In the genomic region with DNA sequence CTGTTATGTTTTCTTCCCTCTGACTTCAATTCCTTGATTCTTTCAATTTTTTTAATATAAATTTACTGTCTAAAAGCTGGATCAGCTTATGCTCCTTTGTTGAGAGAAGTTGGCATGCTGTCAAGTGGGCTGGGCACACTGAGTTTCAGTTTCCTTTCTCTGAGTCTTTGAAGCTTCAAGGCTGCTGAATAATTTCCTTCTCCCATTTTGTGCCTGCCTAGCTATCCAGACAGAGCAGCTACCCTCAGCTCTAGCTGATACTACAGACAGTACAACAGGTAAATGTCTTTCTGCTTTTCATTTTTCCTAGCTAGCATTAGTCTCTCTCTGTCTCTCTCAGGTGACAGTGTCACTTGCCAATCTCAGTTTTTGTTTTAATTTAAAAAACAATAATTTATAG, we compare ENCODE assay signal across 8 cellular contexts. TPM values are rescaled to one million over a fixed set of nuclear protein-coding genes. Genes with fewer than 3 reads are reported as not detected.
DNase-seq lines count a peak whose midpoint lies in the region; ATAC-seq and TF ChIP-seq lines count a peak whose summit lies in the region.

A gene with protein sequence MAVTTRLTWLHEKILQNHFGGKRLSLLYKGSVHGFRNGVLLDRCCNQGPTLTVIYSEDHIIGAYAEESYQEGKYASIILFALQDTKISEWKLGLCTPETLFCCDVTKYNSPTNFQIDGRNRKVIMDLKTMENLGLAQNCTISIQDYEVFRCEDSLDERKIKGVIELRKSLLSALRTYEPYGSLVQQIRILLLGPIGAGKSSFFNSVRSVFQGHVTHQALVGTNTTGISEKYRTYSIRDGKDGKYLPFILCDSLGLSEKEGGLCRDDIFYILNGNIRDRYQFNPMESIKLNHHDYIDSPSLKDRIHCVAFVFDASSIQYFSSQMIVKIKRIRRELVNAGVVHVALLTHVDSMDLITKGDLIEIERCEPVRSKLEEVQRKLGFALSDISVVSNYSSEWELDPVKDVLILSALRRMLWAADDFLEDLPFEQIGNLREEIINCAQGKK (plus strand): TSS at position 204 of the 400 bp plus-strand sequence. CDS start 365 bp downstream, outside the sequence.

- H3K27ac Mint-ChIP-seq in activated naive CD4-positive, alpha-beta T cell treated with anti-CD3 and anti-CD28 coated beads, Interleukin-2, amount 50 U/mL, for 72 hours, result peak within 1 kb of the TSS; percentile 58 to 84

- peaks cover 0 to 17% of the 10 kb centered on the region in 2 donors for H3K9me3 Mint-ChIP-seq in activated naive CD4-positive, alpha-beta T cell treated with anti-CD3 and anti-CD28 coated beads, Interleukin-2, amount 50 U/mL, for 72 hours

- H3K4me2 ChIP-seq in skeletal muscle satellite cell (ENCODE audit: low read length), result peak within 1 kb of the TSS; percentile 67

- H3K4me3 ChIP-seq in RWPE2 (ENCODE audit: severe bottlenecking), result peak within 1 kb of the TSS; percentile 16
- peak within 1 kb of the TSS; percentile 62 for H3K4me3 ChIP-seq in skeletal muscle satellite cell (ENCODE audit: low read length)
- H3K4me3 ChIP-seq in HAP-1, result no peak within 1 kb of the TSS

- H3K9ac ChIP-seq in skeletal muscle satellite cell (ENCODE audit: low read depth, low read length), result peak within 1 kb of the TSS; percentile 63

- peaks cover 5 to 58% of the 10 kb centered on the region in 2 donors for H3K36me3 Mint-ChIP-seq in activated naive CD4-positive, alpha-beta T cell treated with anti-CD3 and anti-CD28 coated beads, Interleukin-2, amount 50 U/mL, for 72 hours

- H3K27me3 ChIP-seq in RWPE2 (ENCODE audit: insufficient read depth, poor library complexity, severe bottlenecking) (no peaks in the 10 kb centered on the region), skeletal muscle satellite cell (ENCODE audit: control insufficient read depth, insufficient read depth, low read length) (no peaks in the 10 kb centered on the region), HAP-1 (ENCODE audit: low read depth) (peaks cover 7% of the 10 kb centered on the region; the same call in 1 of the 2 replicates)

- DNase-seq in NCI-H82 (lab: John Stamatoyannopoulos, UW), result peak; percentile 35
- DNase-seq in NCI-H82 treated with DMSO at 0.1 percent for 48 hours (lab: John Stamatoyannopoulos, UW; ENCODE audit: unreplicated experiment), result no peak
- no peak for DNase-seq in RWPE2 (ENCODE audit: low spot score)
- DNase-seq in activated naive CD4-positive, alpha-beta T cell treated with anti-CD3 and anti-CD28 coated beads, Interleukin-2, amount 50 U/mL, for 72 hours (ENCODE audit: low spot score in 2 of 2), result peak in 1 of 2 donors; percentile 64
- DNase-seq in cardiac septum (ENCODE audit: low spot score), result peak; percentile 82
- no peak for DNase-seq in HAP-1 (ENCODE audit: low spot score in 2 of 2)

- H3K27ac ChIP-seq in RWPE2 (ENCODE audit: poor library complexity, severe bottlenecking), result no peak within 1 kb of the TSS

- intact Hi-C loops in cardiac septum (cut with DNase I), result loop anchor here (1.0 kb wide), 1 partner anchor 29 kb away; a partner anchor contains a TSS

- ATAC-seq in HG03103 (IDR thresholded peaks at IDR 0.05; ENCODE audit: low read depth, unreplicated experiment) (peak; percentile 72), RWPE2 (ENCODE audit: low read depth) (peak; percentile 96)
- ATAC-seq in activated naive CD4-positive, alpha-beta T cell treated with anti-CD3 and anti-CD28 coated beads, Interleukin-2, amount 50 U/mL, for 72 hours, result peak; percentile 87 to 90

- H3K9me3 ChIP-seq in RWPE2 (ENCODE audit: severe bottlenecking) (no peaks in the 10 kb centered on the region), skeletal muscle satellite cell (replicated peaks; ENCODE audit: low read length) (no peaks in the 10 kb centered on the region), HAP-1 (no peaks in the 10 kb centered on the region)

- H3K4me1 ChIP-seq in RWPE2 (ENCODE audit: insufficient read depth, poor library complexity, severe bottlenecking), result no peaks in the 10 kb centered on the region
- H3K4me1 ChIP-seq in skeletal muscle satellite cell (ENCODE audit: control insufficient read depth, insufficient read depth, low read length), result no peaks in the 10 kb centered on the region
- no peaks in the 10 kb centered on the region for H3K4me1 ChIP-seq in HAP-1

- H3K36me3 ChIP-seq in RWPE2 (ENCODE audit: low read depth) (peaks cover 4% of the 10 kb centered on the region; the same call in 1 of the 2 replicates), skeletal muscle satellite cell (ENCODE audit: insufficient read depth, low read length) (no peaks in the 10 kb centered on the region), HAP-1 (replicated peaks) (no peaks in the 10 kb centered on the region)

- TF ChIP-seq CTCF in RWPE2 (IDR thresholded peaks at IDR 0.05; ENCODE audit: poor library complexity, severe bottlenecking), result no peak

- in situ Hi-C loops in HAP-1 (cut with MboI; ENCODE audit: low sequenced_read_pairs), result no loop called here

RNA-seq across cellular contexts. Expression of the gene that starts here (rescaled TPM):
- 10 to 100 TPM; 13.0 to 59.4 TPM for total RNA-seq in activated naive CD4-positive, alpha-beta T cell treated with anti-CD3 and anti-CD28 coated beads, Interleukin-2, amount 50 U/mL, for 72 hours
- 8.2 TPM for total RNA-seq in cardiac septum
- 30.7 and 46.1 TPM in 2 replicates for total RNA-seq in skeletal muscle satellite cell (2012; rRNA removed)

Comparison
In these comparisons a context has a peak if more than half of its experiments do, and no peak if none do; other contexts are left out.
1. DNase-seq: peak in NCI-H82 (single experiment) and cardiac septum (single experiment); none in NCI-H82 treated with DMSO at 0.1 percent for 48 hours (single experiment), RWPE2 (single experiment) and HAP-1 (0 of 2).
2. Peak in every context shown above with its lines, with median percentiles within 50 percentile points of each other: ATAC-seq.